8 cellular contexts compared by ENCODE assay signal in genomic region chr12:6943387-6943718, GRCh38. TPM values are rescaled to one million over a fixed set of nuclear protein-coding genes. Genes with fewer than 3 reads are reported as not detected.
A peak's percentile ranks its signal among the peaks of the same experiment; 100 is the strongest.
DNase-seq lines count a peak whose midpoint lies in the region; ATAC-seq and TF ChIP-seq lines count a peak whose summit lies in the region.

No MANE protein-coding gene starts in this region.

- H3K4me3 Mint-ChIP-seq in Calu3 (ENCODE audit: low read depth, unreplicated experiment) (peak overlapping the region; percentile 87), IgD-negative memory B cell (peak overlapping the region; percentile 86 to 99 (median 96))
- H3K4me3 Mint-ChIP-seq in activated T-cell treated with anti-CD3 and anti-CD28 coated beads, Interleukin-2, amount 50 U/mL, for 72 hours = peak overlapping the region; percentile 77 to 92

- H3K27me3 Mint-ChIP-seq in Calu3 (ENCODE audit: unreplicated experiment) = peaks cover 13% of the 10 kb centered on the region
- no peaks in the 10 kb centered on the region for H3K27me3 Mint-ChIP-seq in IgD-negative memory B cell
- no peaks in the 10 kb centered on the region for H3K27me3 Mint-ChIP-seq in activated T-cell treated with anti-CD3 and anti-CD28 coated beads, Interleukin-2, amount 50 U/mL, for 72 hours (ENCODE audit: low read depth)

- peak; percentile 74 for DNase-seq in Calu3
- DNase-seq in activated T-cell treated with anti-CD3 and anti-CD28 coated beads, Interleukin-2, amount 50 U/mL, for 72 hours = peak; percentile 80 to 86

- intact Hi-C loops in Calu3 (cut with micrococcal nuclease; ENCODE audit: unreplicated experiment) = loop anchor here (5.0 kb wide), 1 partner anchor 76 kb away; the partner anchor contains the start of gene TPI1

- H3K4me2 ChIP-seq in OCI-LY3 (ENCODE audit: low read length) = peak overlapping the region; percentile 93

- BruUV-seq in Calu3 (replicated peaks; lab: Mats Ljungman, UMichigan) = no TSS peak

- H3K9ac ChIP-seq in OCI-LY3 (ENCODE audit: low read length) (peak overlapping the region; percentile 83), mucosa of rectum (ENCODE audit: low read depth in 1 of 2, low read length in 2 of 2) (peak overlapping the region; percentile 96 to 97), stomach smooth muscle (ENCODE audit: low read length in 2 of 2) (peak overlapping the region; percentile 92 to 98)

- no peak overlapping the region for H2AFZ ChIP-seq in OCI-LY3 (ENCODE audit: low read depth, low read length)

- H3K4me3 ChIP-seq in OCI-LY3 (ENCODE audit: low read length) (peak overlapping the region; percentile 82), mucosa of rectum (ENCODE audit: low read length in 2 of 2) (peak overlapping the region; percentile 88 to 91), stomach smooth muscle (ENCODE audit: low read length in 2 of 2) (peak overlapping the region; percentile 88 to 94)

- H3K36me3 Mint-ChIP-seq in Calu3 (ENCODE audit: insufficient read depth, unreplicated experiment) (peaks cover 98% of the 10 kb centered on the region), IgD-negative memory B cell (peaks cover 2% of the 10 kb centered on the region)
- H3K36me3 Mint-ChIP-seq in activated T-cell treated with anti-CD3 and anti-CD28 coated beads, Interleukin-2, amount 50 U/mL, for 72 hours (ENCODE audit: insufficient read depth in 2 of 2) = peaks cover 4 to 6% of the 10 kb centered on the region in 2 donors

- peak overlapping the region; percentile 100 for H3K27ac Mint-ChIP-seq in Calu3 (ENCODE audit: unreplicated experiment)
- peak overlapping the region; percentile 95 to 100 (median 99) for H3K27ac Mint-ChIP-seq in IgD-negative memory B cell
- peak overlapping the region; percentile 100 for H3K27ac Mint-ChIP-seq in activated T-cell treated with anti-CD3 and anti-CD28 coated beads, Interleukin-2, amount 50 U/mL, for 72 hours

- H3K9me3 Mint-ChIP-seq in Calu3 (ENCODE audit: low read depth, unreplicated experiment) (no peaks in the 10 kb centered on the region), IgD-negative memory B cell (no peaks in the 10 kb centered on the region)
- H3K9me3 Mint-ChIP-seq in activated T-cell treated with anti-CD3 and anti-CD28 coated beads, Interleukin-2, amount 50 U/mL, for 72 hours = no peaks in the 10 kb centered on the region

- H4K20me1 ChIP-seq in OCI-LY3 (ENCODE audit: insufficient read depth, low read length) = no peaks in the 10 kb centered on the region

- H3K79me2 ChIP-seq in OCI-LY3 (ENCODE audit: low read length) = no peaks in the 10 kb centered on the region

- H3K27me3 ChIP-seq in OCI-LY3 (ENCODE audit: low read depth, low read length) (no peaks in the 10 kb centered on the region), mucosa of rectum (ENCODE audit: control insufficient read depth in 2 of 2, insufficient read depth in 2 of 2, low read length in 2 of 2) (no peaks in the 10 kb centered on the region), stomach smooth muscle (ENCODE audit: control insufficient read depth in 1 of 2, insufficient read depth in 2 of 2, low read length in 2 of 2) (no peaks in the 10 kb centered on the region)

- ATAC-seq in GM21529 (IDR thresholded peaks at IDR 0.05; ENCODE audit: unreplicated experiment) (peak; percentile 29), esophagus mucosa (peak; percentile 42)
- ATAC-seq in activated T-cell treated with anti-CD3 and anti-CD28 coated beads, Interleukin-2, amount 50 U/mL, for 72 hours (replicated peaks in 1 of 2) = peak; percentile 35

- no peak for TF ChIP-seq CTCF in Calu3 (IDR thresholded peaks at IDR 0.05; ENCODE audit: unreplicated experiment)
- no peak for TF ChIP-seq CTCF in OCI-LY3 (IDR thresholded peaks at IDR 0.05; ENCODE audit: low read depth, low read length)

- H3K4me1 Mint-ChIP-seq in Calu3 (ENCODE audit: low read depth, unreplicated experiment) = peaks cover 56% of the 10 kb centered on the region
- peaks cover 21 to 40% (median 35%) of the 10 kb centered on the region in 3 donors for H3K4me1 Mint-ChIP-seq in IgD-negative memory B cell
- peaks cover 68% of the 10 kb centered on the region for H3K4me1 Mint-ChIP-seq in activated T-cell treated with anti-CD3 and anti-CD28 coated beads, Interleukin-2, amount 50 U/mL, for 72 hours (ENCODE audit: low read depth)

- H3K9me3 ChIP-seq in OCI-LY3 (ENCODE audit: insufficient read depth, low read length) (no peaks in the 10 kb centered on the region), mucosa of rectum (ENCODE audit: control insufficient read depth in 2 of 2, low read length in 2 of 2) (no peaks in the 10 kb centered on the region), stomach smooth muscle (ENCODE audit: control insufficient read depth in 2 of 2, low read length in 2 of 2) (no peaks in the 10 kb centered on the region)

- CTCF ChIA-PET in Calu3 (lab: Charles Lee) = interaction anchor here (0.8 to 4.3 kb wide), 6 partner anchors 18 to 74 kb away, joined by 3 to 90 read pairs (median 9); partner anchors contain the start of gene SPSB2

- H3K27ac ChIP-seq in OCI-LY3 (ENCODE audit: low read length) (peak overlapping the region; percentile 85), mucosa of rectum (ENCODE audit: low read depth in 2 of 2, low read length in 2 of 2) (peak overlapping the region; percentile 98 to 100), stomach smooth muscle (ENCODE audit: low read length) (peak overlapping the region; percentile 98)

- H3K4me1 ChIP-seq in OCI-LY3 (ENCODE audit: low read length) (peaks cover 33% of the 10 kb centered on the region), mucosa of rectum (ENCODE audit: control insufficient read depth in 2 of 2, insufficient read depth in 2 of 2, low read length in 2 of 2) (peaks cover 39 to 40% of the 10 kb centered on the region in 2 donors), stomach smooth muscle (ENCODE audit: control insufficient read depth, insufficient read depth, low read length) (peaks cover 56% of the 10 kb centered on the region)

- no peaks in the 10 kb centered on the region for H3K36me3 ChIP-seq in OCI-LY3 (replicated peaks; ENCODE audit: low read depth, low read length)
- peaks cover 10 to 14% of the 10 kb centered on the region in 2 donors for H3K36me3 ChIP-seq in mucosa of rectum (ENCODE audit: control insufficient read depth in 2 of 2, insufficient read depth in 2 of 2, low read length in 2 of 2)
- peaks cover 6 to 21% of the 10 kb centered on the region in 2 donors for H3K36me3 ChIP-seq in stomach smooth muscle (ENCODE audit: control insufficient read depth in 2 of 2, insufficient read depth in 2 of 2, low read length in 2 of 2)

RNA-seq across cellular contexts. Expression of gene RNU7-1, which starts 0.3 kb away (rescaled TPM):
- not detected in 2 replicates for total RNA-seq in Calu3 (2022)
- not detected for polyA plus RNA-seq in IgD-negative memory B cell
- total RNA-seq in activated T-cell treated with anti-CD3 and anti-CD28 coated beads, Interleukin-2, amount 50 U/mL, for 72 hours = not detected
- total RNA-seq in esophagus mucosa = not detected

RNA-seq across cellular contexts. Expression of gene C12orf57, which starts 0.5 kb away (rescaled TPM):
- total RNA-seq in Calu3 (2022) = 96.7 and 103 TPM in 2 replicates
- polyA plus RNA-seq in IgD-negative memory B cell = 141 TPM
- 100 to 1,000 TPM; 259 to 301 TPM for total RNA-seq in activated T-cell treated with anti-CD3 and anti-CD28 coated beads, Interleukin-2, amount 50 U/mL, for 72 hours
- 84.0 TPM for total RNA-seq in esophagus mucosa

RNA-seq across cellular contexts. Expression of gene PTPN6, which starts 7.8 kb away (rescaled TPM):
- total RNA-seq in Calu3 (2022) (42.4 and 46.3 TPM in 2 replicates), esophagus mucosa (17.8 TPM)
- polyA plus RNA-seq in IgD-negative memory B cell = 1,038 TPM
- total RNA-seq in activated T-cell treated with anti-CD3 and anti-CD28 coated beads, Interleukin-2, amount 50 U/mL, for 72 hours = 100 to 1,000 TPM; 238 to 313 TPM

RNA-seq across cellular contexts. Expression of gene ATN1, which starts 15.6 kb away (rescaled TPM):
- total RNA-seq in Calu3 (2022) = 59.9 and 62.0 TPM in 2 replicates
- 1.4 TPM for polyA plus RNA-seq in IgD-negative memory B cell
- total RNA-seq in activated T-cell treated with anti-CD3 and anti-CD28 coated beads, Interleukin-2, amount 50 U/mL, for 72 hours = 10 to 100 TPM; 51.4 to 64.9 TPM
- 29.1 TPM for total RNA-seq in esophagus mucosa

RNA-seq across cellular contexts. Expression of gene PHB2, which starts 27.1 kb away (rescaled TPM):
- total RNA-seq in Calu3 (2022) = 182 and 195 TPM in 2 replicates
- polyA plus RNA-seq in IgD-negative memory B cell = 123 TPM
- 100 to 1,000 TPM; 296 to 348 TPM for total RNA-seq in activated T-cell treated with anti-CD3 and anti-CD28 coated beads, Interleukin-2, amount 50 U/mL, for 72 hours
- 221 TPM for total RNA-seq in esophagus mucosa

Comparison
In these comparisons a context has a peak if more than half of its experiments do, and no peak if none do; other contexts are left out.
1. Peak in every context shown above with its lines: DNase-seq, ATAC-seq, H3K4me3 ChIP-seq and H3K27ac ChIP-seq.